43 cellular contexts compared by ENCODE assay signal in the genomic region with DNA sequence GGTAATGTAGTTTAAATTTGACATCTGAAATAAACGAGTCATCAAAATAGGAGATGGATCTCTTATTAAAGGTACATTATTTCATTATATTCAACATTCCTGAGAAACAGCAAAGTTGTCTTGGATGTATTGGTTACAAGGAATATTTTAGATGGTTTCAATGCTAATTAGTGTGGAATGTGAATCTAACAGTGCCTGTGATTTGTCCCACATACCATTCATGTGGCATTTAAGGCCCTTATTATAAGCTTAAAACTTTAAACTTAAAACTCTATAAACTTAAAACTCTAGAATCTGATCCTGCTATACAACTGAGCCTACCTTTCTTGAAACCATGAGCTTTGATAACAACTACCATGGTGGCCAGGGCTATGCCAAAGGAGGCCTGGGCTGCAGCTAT. TPM values are rescaled to one million over a fixed set of nuclear protein-coding genes. Genes with fewer than 3 reads are reported as not detected.
"Had no signal": no experiment of that assay in that cellular context is flagged by ENCODE, and none has a peak within 500 bp of the region (broad histone marks: within the 10 kb centered on the region; RNA-seq: fewer than 3 reads in every experiment).

Gene KRTAP22-1 (plus strand): TSS at position 301 of the 400 bp plus-strand sequence.

- H3K4me1 Mint-ChIP-seq: activated naive CD4-positive, alpha-beta T cell treated with anti-CD3 and anti-CD28 coated beads, Interleukin-2, amount 10 ng/mL, durations not matched to agents 7 days and 5 days; activated naive CD4-positive, alpha-beta T cell treated with anti-CD3 and anti-CD28 coated beads, Interleukin-2, amount 50 U/mL, for 24 hours; activated naive CD8-positive, alpha-beta T cell treated with anti-CD3 and anti-CD28 coated beads for 36 hours; activated naive CD8-positive, alpha-beta T cell treated with anti-CD3 and anti-CD28 coated beads, Interleukin-2, amount 10 ng/mL, durations not matched to agents 7 days and 5 days; activated naive CD8-positive, alpha-beta T cell treated with anti-CD3 and anti-CD28 coated beads, Interleukin-2, amount 50 U/mL, for 24 hours; activated T-helper 17 cell treated with anti-CD3 and anti-CD28 coated beads, Interleukin-2, amount 50 U/mL, for 72 hours; brain; central memory CD8-positive, alpha-beta T cell had no signal

- H3K27me3 Mint-ChIP-seq: activated naive CD4-positive, alpha-beta T cell treated with anti-CD3 and anti-CD28 coated beads, Interleukin-2, amount 10 ng/mL, durations not matched to agents 7 days and 5 days; activated naive CD4-positive, alpha-beta T cell treated with anti-CD3 and anti-CD28 coated beads, Interleukin-2, amount 50 U/mL, for 24 hours; activated naive CD8-positive, alpha-beta T cell treated with anti-CD3 and anti-CD28 coated beads, Interleukin-2, amount 10 ng/mL, durations not matched to agents 7 days and 5 days; activated naive CD8-positive, alpha-beta T cell treated with anti-CD3 and anti-CD28 coated beads, Interleukin-2, amount 50 U/mL, for 24 hours; activated T-cell treated with anti-CD3 and anti-CD28 coated beads, Interleukin-2, amount 50 U/mL, for 24 hours; brain; central memory CD8-positive, alpha-beta T cell had no signal

- H3K36me3 ChIP-seq: adrenal gland, ascending aorta, brain microvascular endothelial cell, breast epithelium, cardiac muscle cell had no signal

- H3K4me3 ChIP-seq: adrenal gland, ascending aorta, body of pancreas, breast epithelium, cardiac muscle cell had no signal

- H3K4me1 ChIP-seq: adrenal gland, ascending aorta, body of pancreas, breast epithelium had no signal

- H3K27ac ChIP-seq: adrenal gland, ascending aorta, body of pancreas, brain microvascular endothelial cell, breast epithelium, cardiac muscle cell had no signal

- H3K27ac Mint-ChIP-seq: activated naive CD4-positive, alpha-beta T cell treated with anti-CD3 and anti-CD28 coated beads for 36 hours; activated naive CD4-positive, alpha-beta T cell treated with anti-CD3 and anti-CD28 coated beads, Interleukin-2, amount 10 ng/mL, durations not matched to agents 7 days and 5 days; activated naive CD4-positive, alpha-beta T cell treated with anti-CD3 and anti-CD28 coated beads, Interleukin-2, amount 50 U/mL, for 24 hours; activated naive CD4-positive, alpha-beta T cell treated with anti-CD3 and anti-CD28 coated beads, Interleukin-2, amount 50 U/mL, for 72 hours; activated naive CD8-positive, alpha-beta T cell; activated naive CD8-positive, alpha-beta T cell treated with anti-CD3 and anti-CD28 coated beads for 36 hours; activated naive CD8-positive, alpha-beta T cell treated with anti-CD3 and anti-CD28 coated beads, Interleukin-2, amount 10 ng/mL, durations not matched to agents 7 days and 5 days; activated naive CD8-positive, alpha-beta T cell treated with anti-CD3 and anti-CD28 coated beads, Interleukin-2, amount 50 U/mL, for 24 hours; activated T-cell treated with anti-CD3 and anti-CD28 coated beads, Interleukin-2, amount 50 U/mL, for 24 hours; activated T-cell treated with anti-CD3 and anti-CD28 coated beads, Interleukin-2, amount 50 U/mL, for 72 hours; activated T-helper 1 cell treated with anti-CD3 and anti-CD28 coated beads, Interleukin-12 subunit alpha, Interleukin-12 subunit beta, Interleukin-2, Interleukin-4 antibody, amounts not matched to agents 30 ng/mL and 10 ng/mL and 1 ng/mL, durations not matched to agents 14 hours and 24 hours and 36 hours; activated T-helper 17 cell treated with anti-CD3 and anti-CD28 coated beads, Interleukin-2, amount 50 U/mL, for 72 hours; activated T-helper 2 cell treated with anti-CD3 and anti-CD28 coated beads, Interferon-gamma antibody, Interleukin-2, Interleukin-4, amounts not matched to agents 10 μg/mL and 5 μg/mL and 100 μg/mL, durations not matched to agents 14 hours and 24 hours and 36 hours; brain had no signal

- H3K4me3 Mint-ChIP-seq: activated naive CD4-positive, alpha-beta T cell treated with anti-CD3 and anti-CD28 coated beads for 36 hours; activated naive CD4-positive, alpha-beta T cell treated with anti-CD3 and anti-CD28 coated beads, Interleukin-2, amount 10 ng/mL, durations not matched to agents 7 days and 5 days; activated naive CD4-positive, alpha-beta T cell treated with anti-CD3 and anti-CD28 coated beads, Interleukin-2, amount 50 U/mL, for 24 hours; activated naive CD8-positive, alpha-beta T cell; activated naive CD8-positive, alpha-beta T cell treated with anti-CD3 and anti-CD28 coated beads for 36 hours; activated naive CD8-positive, alpha-beta T cell treated with anti-CD3 and anti-CD28 coated beads, Interleukin-2, amount 10 ng/mL, durations not matched to agents 7 days and 5 days; activated naive CD8-positive, alpha-beta T cell treated with anti-CD3 and anti-CD28 coated beads, Interleukin-2, amount 50 U/mL, for 24 hours; activated T-cell treated with anti-CD3 and anti-CD28 coated beads, Interleukin-2, amount 50 U/mL, for 24 hours; activated T-cell treated with anti-CD3 and anti-CD28 coated beads, Interleukin-2, amount 50 U/mL, for 4 hours; activated T-cell treated with anti-CD3 and anti-CD28 coated beads, Interleukin-2, amount 50 U/mL, for 72 hours; activated T-helper 1 cell treated with anti-CD3 and anti-CD28 coated beads, Interleukin-12 subunit alpha, Interleukin-12 subunit beta, Interleukin-2, Interleukin-4 antibody, amounts not matched to agents 30 ng/mL and 10 ng/mL and 1 ng/mL, durations not matched to agents 14 hours and 24 hours and 36 hours; activated T-helper 17 cell treated with anti-CD3 and anti-CD28 coated beads, Interleukin-2, amount 50 U/mL, for 72 hours; brain; central memory CD8-positive, alpha-beta T cell had no signal

- H3K36me3 Mint-ChIP-seq: activated naive CD4-positive, alpha-beta T cell treated with anti-CD3 and anti-CD28 coated beads, Interleukin-2, amount 10 ng/mL, durations not matched to agents 7 days and 5 days; activated naive CD4-positive, alpha-beta T cell treated with anti-CD3 and anti-CD28 coated beads, Interleukin-2, amount 50 U/mL, for 24 hours; activated naive CD8-positive, alpha-beta T cell; activated naive CD8-positive, alpha-beta T cell treated with anti-CD3 and anti-CD28 coated beads for 36 hours; activated naive CD8-positive, alpha-beta T cell treated with anti-CD3 and anti-CD28 coated beads, Interleukin-2, amount 10 ng/mL, durations not matched to agents 7 days and 5 days; brain had no signal

- FAIRE-seq: astrocyte, bronchial epithelial cell had no signal

- H3K9me3 Mint-ChIP-seq: activated naive CD8-positive, alpha-beta T cell treated with anti-CD3 and anti-CD28 coated beads for 36 hours; brain had no signal

- DNase-seq: activated effector memory CD4-positive, alpha-beta T cell treated with anti-CD3 and anti-CD28 coated beads, Interleukin-2, amount 50 U/mL, for 16 hours; activated effector memory CD4-positive, alpha-beta T cell treated with Interleukin-2 at 50 U/mL for 16 hours; activated gamma-delta T cell; activated gamma-delta T cell treated with Interleukin-2 at 50 U/mL for 16 hours; activated naive CD4-positive, alpha-beta T cell; activated naive CD4-positive, alpha-beta T cell treated with anti-CD3 and anti-CD28 coated beads for 36 hours; activated naive CD4-positive, alpha-beta T cell treated with anti-CD3 and anti-CD28 coated beads, Interleukin-2, amount 10 ng/mL, durations not matched to agents 7 days and 5 days; activated naive CD4-positive, alpha-beta T cell treated with anti-CD3 and anti-CD28 coated beads, Interleukin-2, amount 50 U/mL, for 16 hours; activated naive CD4-positive, alpha-beta T cell treated with Interleukin-2 at 50 U/mL for 16 hours; activated naive CD8-positive, alpha-beta T cell treated with anti-CD3 and anti-CD28 coated beads for 36 hours; activated naive CD8-positive, alpha-beta T cell treated with anti-CD3 and anti-CD28 coated beads, Interleukin-2, amount 10 ng/mL, durations not matched to agents 7 days and 5 days; activated naive CD8-positive, alpha-beta T cell treated with anti-CD3 and anti-CD28 coated beads, Interleukin-2, amount 50 U/mL, for 24 hours; activated T-cell treated with anti-CD3 and anti-CD28 coated beads, Interleukin-2, amount 50 U/mL, for 24 hours; activated T-cell treated with anti-CD3 and anti-CD28 coated beads, Interleukin-2, amount 50 U/mL, for 4 hours; activated T-cell treated with anti-CD3 and anti-CD28 coated beads, Interleukin-2, amount 50 U/mL, for 48 hours; activated T-cell treated with anti-CD3 and anti-CD28 coated beads, Interleukin-2, amount 50 U/mL, for 72 hours; adrenal gland; amniotic stem cell; amygdala; anterior cingulate cortex; aorta; body of pancreas; brain microvascular endothelial cell; caudate nucleus; central memory CD4-positive, alpha-beta T cell; cerebellar nuclear complex had no signal

- ATAC-seq: activated naive CD4-positive, alpha-beta T cell treated with anti-CD3 and anti-CD28 coated beads, Interleukin-2, amount 50 U/mL, for 72 hours; activated naive CD8-positive, alpha-beta T cell treated with anti-CD3 and anti-CD28 coated beads, Interleukin-2, amount 50 U/mL, for 24 hours; activated T-cell treated with anti-CD3 and anti-CD28 coated beads, Interleukin-2, amount 50 U/mL, for 4 hours; activated T-cell treated with anti-CD3 and anti-CD28 coated beads, Interleukin-2, amount 50 U/mL, for 72 hours; activated T-helper 17 cell treated with anti-CD3 and anti-CD28 coated beads, Interleukin-2, amount 50 U/mL, for 72 hours; body of pancreas had no signal

- H3K9me3 ChIP-seq: adrenal gland, ascending aorta, body of pancreas, breast epithelium had no signal

- H3K27me3 ChIP-seq: adrenal gland, ascending aorta, body of pancreas, brain microvascular endothelial cell, breast epithelium, cardiac muscle cell had no signal

RNA-seq across cellular contexts. Expression of gene KRTAP22-1, which starts in this region (rescaled TPM):
- total RNA-seq: activated naive CD4-positive, alpha-beta T cell treated with anti-CD3 and anti-CD28 coated beads for 36 hours; activated naive CD4-positive, alpha-beta T cell treated with anti-CD3 and anti-CD28 coated beads, Interleukin-2, amount 50 U/mL, for 72 hours; activated naive CD8-positive, alpha-beta T cell treated with anti-CD3 and anti-CD28 coated beads for 36 hours; activated naive CD8-positive, alpha-beta T cell treated with anti-CD3 and anti-CD28 coated beads, Interleukin-2, amount 10 ng/mL, durations not matched to agents 7 days and 5 days; activated T-cell treated with anti-CD3 and anti-CD28 coated beads, Interleukin-2, amount 50 U/mL, for 4 hours; activated T-cell treated with anti-CD3 and anti-CD28 coated beads, Interleukin-2, amount 50 U/mL, for 72 hours; activated T-helper 1 cell treated with anti-CD3 and anti-CD28 coated beads, Interleukin-12 subunit alpha, Interleukin-12 subunit beta, Interleukin-2, Interleukin-4 antibody, amounts not matched to agents 30 ng/mL and 10 ng/mL and 1 ng/mL, durations not matched to agents 14 hours and 24 hours and 36 hours; activated T-helper 17 cell treated with anti-CD3 and anti-CD28 coated beads, Interleukin-2, amount 50 U/mL, for 72 hours; activated T-helper 2 cell treated with anti-CD3 and anti-CD28 coated beads, Interferon-gamma antibody, Interleukin-2, Interleukin-4, amounts not matched to agents 10 μg/mL and 5 μg/mL and 100 μg/mL, durations not matched to agents 14 hours and 24 hours and 36 hours; adrenal gland; aorta; ascending aorta; astrocyte; body of pancreas; breast epithelium; bronchial epithelial cell; cardiac muscle cell; cardiac septum; cerebellum; chondrocyte had no signal
- polyA plus RNA-seq: adipose tissue, adrenal gland, aorta, cardiac muscle cell had no signal
